ENCODE assay signal across 25 cellular contexts in the genomic region with DNA sequence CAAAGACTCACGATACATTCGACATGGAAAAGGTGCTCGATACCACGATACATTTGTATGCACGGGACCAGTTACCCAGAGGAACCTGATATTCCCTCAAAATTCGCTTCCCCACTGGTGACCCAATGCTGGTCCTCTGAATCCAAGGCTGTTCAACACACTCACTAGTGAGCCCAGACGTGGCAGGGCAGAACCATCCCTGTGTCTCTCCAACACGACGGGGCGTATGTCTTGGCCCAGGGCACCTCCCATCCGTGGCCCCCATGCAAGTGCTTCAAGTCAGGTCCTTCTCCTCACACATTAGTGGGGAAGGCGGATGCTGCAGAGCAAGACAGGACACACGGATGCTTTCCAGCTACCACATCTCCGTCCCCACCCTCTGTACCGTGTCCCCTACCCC. TPM values are rescaled to one million over a fixed set of nuclear protein-coding genes. Genes with fewer than 3 reads are reported as not detected.
"Had no signal": no experiment of that assay in that cellular context is flagged by ENCODE, and none has a peak within 500 bp of the region (broad histone marks: within the 10 kb centered on the region; RNA-seq: fewer than 3 reads in every experiment).

No MANE protein-coding gene starts in this region.

- H3K4me1 Mint-ChIP-seq: endodermal cell had no signal

- H3K9me3 ChIP-seq: colonic mucosa, esophagus muscularis mucosa, esophagus squamous epithelium, gastrocnemius medialis, gastroesophageal sphincter, heart left ventricle had no signal

- H3K4me3 Mint-ChIP-seq: dendritic cell treated with granulocyte-macrophage colony-stimulating factor and Interleukin-4, amounts not matched to agents 40 ng/mL and 50 ng/mL, for 4 days; effector memory CD8-positive, alpha-beta T cell; endodermal cell had no signal

- H3K4me3 ChIP-seq: colonic mucosa, coronary artery, dorsolateral prefrontal cortex, esophagus muscularis mucosa, esophagus squamous epithelium, gastrocnemius medialis, gastroesophageal sphincter, heart left ventricle had no signal

- H3K36me3 ChIP-seq: colonic mucosa, esophagus muscularis mucosa, esophagus squamous epithelium, gastrocnemius medialis, gastroesophageal sphincter, heart left ventricle had no signal

- H3K9me3 Mint-ChIP-seq: dendritic cell treated with granulocyte-macrophage colony-stimulating factor and Interleukin-4, amounts not matched to agents 40 ng/mL and 50 ng/mL, for 4 days; effector memory CD8-positive, alpha-beta T cell; endodermal cell had no signal

- H3K27ac Mint-ChIP-seq: dendritic cell treated with granulocyte-macrophage colony-stimulating factor and Interleukin-4, amounts not matched to agents 40 ng/mL and 50 ng/mL, for 4 days; effector memory CD8-positive, alpha-beta T cell; endodermal cell had no signal

- H3K4me1 ChIP-seq: colonic mucosa, gastrocnemius medialis, gastroesophageal sphincter, heart left ventricle had no signal

- DNase-seq: colonic mucosa; cortex of kidney; dermis blood vessel endothelial cell; dorsolateral prefrontal cortex; effector CD4-positive, alpha-beta T cell; effector CD8-positive, alpha-beta T cell; effector memory CD4-positive, alpha-beta T cell; effector memory CD8-positive, alpha-beta T cell; endodermal cell; erythroblast; esophagus squamous epithelium; foreskin fibroblast; foreskin keratinocyte; foreskin melanocyte; gastrocnemius medialis; glutamatergic neuron; heart left ventricle had no signal

- ATAC-seq: effector memory CD8-positive, alpha-beta T cell; esophagus mucosa; foreskin keratinocyte; gastrocnemius medialis; gastroesophageal sphincter; heart left ventricle had no signal

- H3K27ac ChIP-seq: colonic mucosa, coronary artery, epithelial cell of prostate, esophagus muscularis mucosa, esophagus squamous epithelium, foreskin keratinocyte, gastrocnemius medialis, gastroesophageal sphincter, heart left ventricle had no signal

RNA-seq across cellular contexts. Expression of gene CRACDL, which starts 6.1 kb away (rescaled TPM):
- total RNA-seq: fibroblast of lung, fibroblast of villous mesenchyme had no signal
- polyA plus RNA-seq: fibroblast of lung had no signal
